8 cellular contexts compared by ENCODE assay signal in the genomic region with DNA sequence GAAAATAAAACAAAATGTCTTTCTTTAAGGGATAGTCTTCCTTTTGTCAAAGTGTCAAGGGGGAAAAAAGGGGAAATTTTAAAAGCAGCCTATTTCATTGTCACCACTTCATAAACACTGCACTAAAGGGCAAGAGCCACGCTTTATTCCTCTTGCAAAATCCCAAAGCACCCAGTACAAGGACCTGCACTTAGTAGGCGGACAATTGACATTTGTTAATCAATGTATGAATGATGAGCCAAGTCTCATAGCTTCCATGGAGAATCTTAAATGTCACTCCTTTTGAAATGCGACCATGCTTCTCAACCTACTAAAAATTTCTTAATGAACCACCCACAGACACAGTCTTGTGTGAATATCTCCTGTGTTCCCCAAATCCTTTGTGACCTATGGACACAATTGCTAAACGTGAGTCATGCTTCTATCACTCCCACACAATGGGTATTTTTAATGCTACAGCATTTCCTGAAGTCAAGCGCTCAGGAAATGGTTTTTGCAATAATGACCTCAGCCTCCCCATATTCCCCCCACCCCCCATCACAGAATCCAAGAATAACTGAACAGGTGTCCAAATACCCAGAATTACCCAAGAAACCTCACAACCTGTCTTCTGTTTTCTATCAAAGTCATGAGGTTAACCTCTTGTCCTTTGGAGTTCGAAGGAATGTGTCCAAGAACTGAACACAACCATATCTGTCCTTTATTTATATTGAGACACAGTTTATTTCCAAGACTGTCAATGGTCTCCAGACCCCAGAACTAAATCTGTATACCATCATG.
DNase-seq lines count a peak whose midpoint lies in the region; ATAC-seq, FAIRE-seq and TF ChIP-seq lines count a peak whose summit lies in the region.

No MANE protein-coding gene starts in this region.

- peak overlapping the region; percentile 86 to 100 (median 97) for H3K27ac ChIP-seq in BLaER1 treated with 17β-estradiol and CSF1 and Interleukin-3, amounts not matched to agents 10 nM and 100 nM
- H3K27ac ChIP-seq in right atrium auricular region, result peak overlapping the region; percentile 54 to 60
- H3K27ac ChIP-seq in H9 (ENCODE audit: insufficient read length, low read depth, low read length), result no peak overlapping the region

- FAIRE-seq in GM19239 (lab: Jason Lieb, UNC), result peak; percentile 97

- WGBS in H9 (ENCODE audit: extremely low coverage, insufficient read length, low lambda C conversion rate), result no CpG with 5 or more reads among the region's 6 CpGs

- no peaks in the 10 kb centered on the region for H3K9me3 Mint-ChIP-seq in H9

- no peak overlapping the region for H3K18ac ChIP-seq in H9 (ENCODE audit: insufficient read length, low read depth, low read length)

- H2BK5ac ChIP-seq in H9 (ENCODE audit: insufficient read length, low read length), result no peak overlapping the region

- H3K79me2 ChIP-seq in H9 (ENCODE audit: insufficient read depth, low read length), result no peaks in the 10 kb centered on the region

- no peak overlapping the region for H2BK120ac ChIP-seq in H9 (ENCODE audit: low read depth, low read length, poor library complexity, severe bottlenecking)

- no peaks in the 10 kb centered on the region for H3K36me3 ChIP-seq in BLaER1 treated with 17β-estradiol and CSF1 and Interleukin-3, amounts not matched to agents 10 nM and 100 nM
- no peaks in the 10 kb centered on the region for H3K36me3 ChIP-seq in right atrium auricular region

- no peak overlapping the region for H2AFZ ChIP-seq in H9 (ENCODE audit: low read length)

- no peaks in the 10 kb centered on the region; the same call in 1 of the 2 replicates for H3K27me3 Mint-ChIP-seq in H9 (ENCODE audit: low read depth)

- H2BK20ac ChIP-seq in H9 (ENCODE audit: low read depth, low read length, poor library complexity, severe bottlenecking), result no peak overlapping the region

- no peak overlapping the region for H2BK12ac ChIP-seq in H9 (ENCODE audit: insufficient read length, low read depth, low read length)

- no peak overlapping the region for H3K23ac ChIP-seq in H9 (ENCODE audit: insufficient read length, low read depth, low read length)

- TF ChIP-seq CTCF in right atrium auricular region (IDR thresholded peaks at IDR 0.05) (no peak), H9 (conservative IDR thresholded peaks at IDR 0.05) (no peak)

- peaks cover 14 to 22% of the 10 kb centered on the region in 2 experiments for H3K4me1 Mint-ChIP-seq in H9

- H4K8ac ChIP-seq in H9 (replicated peaks; ENCODE audit: insufficient read length, low read depth, low read length), result no peak overlapping the region

- no peak overlapping the region for H2BK15ac ChIP-seq in H9 (ENCODE audit: low read depth, low read length)

- no peaks in the 10 kb centered on the region for H3K27me3 ChIP-seq in BLaER1 treated with 17β-estradiol and CSF1 and Interleukin-3, amounts not matched to agents 10 nM and 100 nM
- H3K27me3 ChIP-seq in right atrium auricular region (no peaks in the 10 kb centered on the region), H9 (ENCODE audit: insufficient read depth, low read length) (no peaks in the 10 kb centered on the region)

- H3K9ac ChIP-seq in BLaER1 treated with 17β-estradiol and CSF1 and Interleukin-3, amounts not matched to agents 10 nM and 100 nM, result peak overlapping the region; percentile 62 to 91 (median 83)
- H3K9ac ChIP-seq in H9 (ENCODE audit: extremely low read depth, insufficient read length, low read length), result no peak overlapping the region

- H3K23me2 ChIP-seq in H9 (ENCODE audit: insufficient read length, low read depth, low read length, poor library complexity, severe bottlenecking), result no peaks in the 10 kb centered on the region

- no peaks in the 10 kb centered on the region for H3K79me1 ChIP-seq in H9 (ENCODE audit: insufficient read depth, low read depth, low read length, poor library complexity, severe bottlenecking)

- no peak overlapping the region for H3K4me3 Mint-ChIP-seq in H9

- H2AK5ac ChIP-seq in H9 (ENCODE audit: insufficient read length, low read length), result no peak overlapping the region

- no peak overlapping the region for H3K56ac ChIP-seq in H9 (ENCODE audit: insufficient read length, low read depth, low read length)

- H4K20me1 ChIP-seq in BLaER1 treated with 17β-estradiol and CSF1 and Interleukin-3, amounts not matched to agents 10 nM and 100 nM, result no peaks in the 10 kb centered on the region
- no peaks in the 10 kb centered on the region for H4K20me1 ChIP-seq in H9 (ENCODE audit: control insufficient read depth, insufficient read depth, insufficient read length)

- H4K5ac ChIP-seq in H9 (ENCODE audit: insufficient read length, low read depth, low read length), result no peak overlapping the region

- no peak overlapping the region for H3K27ac Mint-ChIP-seq in H9

- peaks cover 84 to 100% (median 94%) of the 10 kb centered on the region in 10 experiments for H3K4me1 ChIP-seq in BLaER1 treated with 17β-estradiol and CSF1 and Interleukin-3, amounts not matched to agents 10 nM and 100 nM
- H3K4me1 ChIP-seq in right atrium auricular region (peaks cover 0 to 40% of the 10 kb centered on the region in 2 donors), H9 (ENCODE audit: insufficient read depth, low read length) (no peaks in the 10 kb centered on the region)

- no peak overlapping the region for H3K4ac ChIP-seq in H9 (ENCODE audit: low read depth, low read length)

- peak; percentile 35 for ATAC-seq in HG03521 (IDR thresholded peaks at IDR 0.05; ENCODE audit: unreplicated experiment)

- peak overlapping the region; percentile 66 to 89 (median 78) for H3K4me2 ChIP-seq in BLaER1 treated with 17β-estradiol and CSF1 and Interleukin-3, amounts not matched to agents 10 nM and 100 nM
- no peak overlapping the region for H3K4me2 ChIP-seq in H9 (ENCODE audit: insufficient read depth, insufficient read length, low read length)

- H3T11ph ChIP-seq in H9 (ENCODE audit: low read length), result no peak overlapping the region

- H3K4me3 ChIP-seq in BLaER1 treated with 17β-estradiol and CSF1 and Interleukin-3, amounts not matched to agents 10 nM and 100 nM, result no peak overlapping the region
- H3K4me3 ChIP-seq in right atrium auricular region, result no peak overlapping the region

- no peak overlapping the region for H4K91ac ChIP-seq in H9 (ENCODE audit: insufficient read length, low read depth, low read length)

- H3K36me3 Mint-ChIP-seq in H9 (ENCODE audit: insufficient read depth in 1 of 3, low read depth in 3 of 3), result no peaks in the 10 kb centered on the region; a peak in 1 of 7 replicates

- H3K9me3 ChIP-seq in BLaER1 treated with 17β-estradiol and CSF1 and Interleukin-3, amounts not matched to agents 10 nM and 100 nM (replicated peaks in 1 of 11), result 0 out of 22 replicates have a peak, but pooled peaks cover 0 to under 1% (median 0%) of the 10 kb centered on the region in 11 experiments
- H3K9me3 ChIP-seq in right atrium auricular region (no peaks in the 10 kb centered on the region), H9 (ENCODE audit: control insufficient read depth, low read depth, low read length) (no peaks in the 10 kb centered on the region)

- DNase-seq in GM19239 (ENCODE audit: insufficient read length, low spot score), result no peak
- peak; percentile 14 to 16 for DNase-seq in activated CD4-positive, alpha-beta T cell treated with anti-CD3 and anti-CD28 coated beads, Interleukin-2, amount 50 U/mL, for 4 hours
- no peak for DNase-seq in right atrium auricular region (ENCODE audit: low spot score)
- DNase-seq in D341Med (ENCODE audit: low spot score), result no peak
- DNase-seq in NCI-H2227 treated with DMSO at 0.1 percent for 48 hours (lab: John Stamatoyannopoulos, UW), result no peak
- DNase-seq in H9, result no peak

- H3K14ac ChIP-seq in H9 (ENCODE audit: insufficient read depth, low read length), result no peak overlapping the region

Comparison
In these comparisons a context has a peak if more than half of its experiments do, and no peak if none do; other contexts are left out.
1. DNase-seq: peak in activated CD4-positive, alpha-beta T cell treated with anti-CD3 and anti-CD28 coated beads, Interleukin-2, amount 50 U/mL, for 4 hours (2 of 2); none in GM19239 (single experiment), right atrium auricular region (single experiment), D341Med (single experiment), NCI-H2227 treated with DMSO at 0.1 percent for 48 hours (single experiment) and H9 (single experiment).